In genomic region chrX:154628960-154629359, GRCh38 we compare ENCODE assay signal across 9 cellular contexts. TPM values are rescaled to one million over a fixed set of nuclear protein-coding genes. Genes with fewer than 3 reads are reported as not detected.
DNase-seq lines count a peak whose midpoint lies in the region; ATAC-seq, FAIRE-seq and TF ChIP-seq lines count a peak whose summit lies in the region.
"Not testable (repeated sequence)": the region's sequence is repeated elsewhere in the genome, so short reads cannot be mapped to it uniquely, and the experiment has no call there.
"Had no signal": no experiment of that assay in that cellular context is flagged by ENCODE, and none has a peak within 500 bp of the region (broad histone marks: within the 10 kb centered on the region; RNA-seq: fewer than 3 reads in every experiment).

No MANE protein-coding gene starts in this region.

- BruUV-seq in PC-3 (replicated peaks; lab: Mats Ljungman, UMichigan); K562 (replicated peaks; lab: Mats Ljungman, UMichigan): not testable (repeated sequence)

- H2AFZ ChIP-seq in PC-3 (ENCODE audit: low read length); K562 (ENCODE audit: low read depth, low read length): not testable (repeated sequence)

- H3K4me2 ChIP-seq in PC-3 (ENCODE audit: low read length); K562 (ENCODE audit: insufficient read depth, low read length): not testable (repeated sequence)

- FAIRE-seq in K562 (lab: Jason Lieb, UNC): not testable (repeated sequence)

- TF ChIP-seq RAD21 in K562 (CRISPR knock-in tag; conservative IDR thresholded peaks at IDR 0.05 in 1 of 2, IDR thresholded peaks at IDR 0.05 in 1 of 2): not testable (repeated sequence)

- H3K36me3 ChIP-seq in CD8-positive, alpha-beta T cell (ENCODE audit: insufficient read depth, low read length); PC-3 (ENCODE audit: low read depth, low read length); K562 (ENCODE audit: control insufficient read depth, insufficient read depth, low read length); heart left ventricle; lower lobe of right lung: not testable (repeated sequence)

- not testable (repeated sequence) for H3K9me1 ChIP-seq in K562 (ENCODE audit: control insufficient read depth, insufficient read depth, low read length)

- intact Hi-C loops in CD8-positive, alpha-beta T cell (cut with DNase I, micrococcal nuclease); PC-3 (cut with micrococcal nuclease); activated CD8-positive, alpha-beta T cell treated with anti-CD3 and anti-CD28 coated beads for 36 hours (cut with micrococcal nuclease); K562 (cut with micrococcal nuclease); heart left ventricle (cut with DNase I); lower lobe of right lung (cut with DNase I); sciatic nerve (cut with DNase I): not testable (repeated sequence)

- H3K4me1 ChIP-seq in CD8-positive, alpha-beta T cell (ENCODE audit: insufficient read depth, low read length); PC-3 (ENCODE audit: insufficient read depth, low read length); K562 (replicated peaks in 1 of 2; ENCODE audit: control insufficient read depth in 2 of 2, insufficient read depth in 2 of 2, low read length in 2 of 2); heart left ventricle; lower lobe of right lung: not testable (repeated sequence)

- H3K27me3 ChIP-seq in CD8-positive, alpha-beta T cell (ENCODE audit: insufficient read depth, low read length); PC-3 (ENCODE audit: low read length); K562 (ENCODE audit: control insufficient read depth in 2 of 2, insufficient read depth in 2 of 2, low read length in 2 of 2); heart left ventricle; lower lobe of right lung (ENCODE audit: low read depth): not testable (repeated sequence)

- H3K79me2 ChIP-seq in PC-3 (ENCODE audit: low read length); K562 (ENCODE audit: control insufficient read depth, insufficient read depth, low read length): not testable (repeated sequence)

- not testable (repeated sequence) for DNase-seq in CD8-positive, alpha-beta T cell; PC-3; activated CD8-positive, alpha-beta T cell treated with anti-CD3 and anti-CD28 coated beads for 36 hours; K562 (ENCODE audit: extremely low read depth in 1 of 4, low spot score in 3 of 4); heart left ventricle; lower lobe of right lung; sciatic nerve (ENCODE audit: low spot score)

- POLR2A ChIA-PET in CD8-positive, alpha-beta T cell (lab: Charles Lee); PC-3 (lab: Charles Lee; ENCODE audit: unreplicated experiment); activated CD8-positive, alpha-beta T cell treated with anti-CD3 and anti-CD28 coated beads for 36 hours (lab: Charles Lee); K562 (lab: Yijun Ruan, JAX): not testable (repeated sequence)

- not testable (repeated sequence) for H3K4me1 Mint-ChIP-seq in CD8-positive, alpha-beta T cell (ENCODE audit: low read depth); activated CD8-positive, alpha-beta T cell treated with anti-CD3 and anti-CD28 coated beads for 36 hours (ENCODE audit: low read depth)

- TF ChIP-seq EP300 in K562 (IDR thresholded peaks at IDR 0.05; ENCODE audit: low read length): not testable (repeated sequence)

- H3F3A ChIP-seq in PC-3 (ENCODE audit: low read length, unreplicated experiment): not testable (repeated sequence)

- H3K36me3 Mint-ChIP-seq in CD8-positive, alpha-beta T cell; activated CD8-positive, alpha-beta T cell treated with anti-CD3 and anti-CD28 coated beads for 36 hours (ENCODE audit: low read depth): not testable (repeated sequence)

- H3K27me3 Mint-ChIP-seq in CD8-positive, alpha-beta T cell (ENCODE audit: low read depth); activated CD8-positive, alpha-beta T cell treated with anti-CD3 and anti-CD28 coated beads for 36 hours: not testable (repeated sequence)

- in situ Hi-C loops in K562 (cut with MboI): not testable (repeated sequence)

- H3K4me3 ChIP-seq in CD8-positive, alpha-beta T cell (ENCODE audit: low read depth, low read length); PC-3 (ENCODE audit: low read length); K562; heart left ventricle; lower lobe of right lung: not testable (repeated sequence)

- ATAC-seq in CD8-positive, alpha-beta T cell: peak; percentile 55
- ATAC-seq in PC-3 (peak; percentile 72), K562 (peak; percentile 84), heart left ventricle (peak in 3 of 4 donors; percentile 65 to 71 (median 66)), lower lobe of right lung (peak; percentile 70 to 75), sciatic nerve (peak; percentile 56)
- ATAC-seq in activated CD8-positive, alpha-beta T cell treated with anti-CD3 and anti-CD28 coated beads for 36 hours: peak; percentile 74

- CTCF ChIA-PET in CD8-positive, alpha-beta T cell (lab: Charles Lee); PC-3 (lab: Charles Lee); activated CD8-positive, alpha-beta T cell treated with anti-CD3 and anti-CD28 coated beads for 36 hours (lab: Charles Lee); K562 (lab: Yijun Ruan, JAX; ENCODE audit: low intra/inter-chr PET ratio): not testable (repeated sequence)

- WGBS in K562 (ENCODE audit: insufficient coverage, low coverage, missing lambda C conversion rate): no CpG with 5 or more reads among the region's 5 CpGs
- WGBS in heart left ventricle, 4 donors: no CpG with 5 or more reads among the region's 5 CpGs

- H4K20me1 ChIP-seq in PC-3 (ENCODE audit: low read length); K562 (replicated peaks; ENCODE audit: control insufficient read depth, insufficient read depth, low read length): not testable (repeated sequence)

- H3K4me3 Mint-ChIP-seq in CD8-positive, alpha-beta T cell; activated CD8-positive, alpha-beta T cell treated with anti-CD3 and anti-CD28 coated beads for 36 hours: not testable (repeated sequence)

- TF ChIP-seq POLR2A in K562 (conservative IDR thresholded peaks at IDR 0.05); heart left ventricle (IDR thresholded peaks at IDR 0.05): not testable (repeated sequence)

- H3K9me3 ChIP-seq in CD8-positive, alpha-beta T cell (ENCODE audit: low read length); PC-3 (ENCODE audit: low read length); K562 (replicated peaks; ENCODE audit: control insufficient read depth, insufficient read depth, low read depth, low read length); heart left ventricle; lower lobe of right lung: not testable (repeated sequence)

- not testable (repeated sequence) for H3K9ac ChIP-seq in PC-3 (ENCODE audit: low read length); K562 (ENCODE audit: insufficient read depth in 1 of 2, low read depth in 2 of 2, low read length in 2 of 2)

- not testable (repeated sequence) for H3K27ac Mint-ChIP-seq in CD8-positive, alpha-beta T cell; activated CD8-positive, alpha-beta T cell treated with anti-CD3 and anti-CD28 coated beads for 36 hours

- not testable (repeated sequence) for H3K9me2 ChIP-seq in PC-3 (replicated peaks; ENCODE audit: low read length)

- H3K27ac ChIP-seq in CD8-positive, alpha-beta T cell (ENCODE audit: low read depth, low read length); PC-3 (ENCODE audit: low read length); K562 (ENCODE audit: extremely low read depth, low read depth, low read length); heart left ventricle; lower lobe of right lung: not testable (repeated sequence)

- H3K9me3 Mint-ChIP-seq in CD8-positive, alpha-beta T cell; activated CD8-positive, alpha-beta T cell treated with anti-CD3 and anti-CD28 coated beads for 36 hours: not testable (repeated sequence)

- TF ChIP-seq CTCF in CD8-positive, alpha-beta T cell (IDR thresholded peaks at IDR 0.05); PC-3 (conservative IDR thresholded peaks at IDR 0.05; ENCODE audit: low read depth, low read length); activated CD8-positive, alpha-beta T cell treated with anti-CD3 and anti-CD28 coated beads for 36 hours (IDR thresholded peaks at IDR 0.05); K562 (IDR thresholded peaks at IDR 0.05 in 2 of 3, conservative IDR thresholded peaks at IDR 0.05 in 1 of 3; ENCODE audit: insufficient read depth in 2 of 3, low read depth in 1 of 3, low read length in 3 of 3); heart left ventricle (IDR thresholded peaks at IDR 0.05); lower lobe of right lung (IDR thresholded peaks at IDR 0.05): not testable (repeated sequence)

RNA-seq across cellular contexts. Expression of gene CTAG1B, which starts 9.9 kb away (rescaled TPM):
- not detected for total RNA-seq in CD8-positive, alpha-beta T cell
- total RNA-seq in PC-3 (2014; rRNA removed) (not detected in 2 replicates), K562 (2014; rRNA removed) (not detected in 2 replicates), K562 (2014; rRNA removed; fragmentation: Illumina TruSeq; extraction: Trizol) (not detected in 2 replicates), K562 (2015; rRNA removed; fragmentation: Illumina TruSeq; extraction: Trizol) (not detected in 2 replicates), K562 (2021) (not detected in 2 replicates), heart left ventricle (not detected), lower lobe of right lung (not detected), sciatic nerve (not detected)
- not detected for total RNA-seq in activated CD8-positive, alpha-beta T cell treated with anti-CD3 and anti-CD28 coated beads for 36 hours
- not detected in 2 replicates for total RNA-seq in K562 (2011; cell fraction: chromatin; rRNA removed; ENCODE audit: low replicate concordance)
- total RNA-seq in K562 (2011; cell fraction: nucleolus; rRNA removed): not detected in 2 replicates
- not detected in 2 replicates for total RNA-seq in K562 (2011; cell fraction: nucleoplasm; rRNA removed)
- polyA plus RNA-seq in K562 (2011; rRNA removed) (not detected in 2 replicates), K562 (2014; fragmentation: Illumina TruSeq; extraction: Trizol) (not detected in 2 replicates), K562 (2014; fragmentation: Nextera tagmentation; extraction: Ambion mirVana) (not detected), K562 (2014; rRNA removed) (not detected in 2 replicates), heart left ventricle (not detected)
- polyA plus RNA-seq in K562 (2011; cell fraction: cytosol; rRNA removed): not detected in 2 replicates
- not detected in 2 replicates for polyA plus RNA-seq in K562 (2011; cell fraction: nucleus; rRNA removed)
- not detected in 2 replicates for polyA plus RNA-seq in K562 (2012)
- not detected in 2 replicates for polyA minus RNA-seq in K562 (2011; rRNA and poly(A)+ RNA removed)
- polyA minus RNA-seq in K562 (2011; cell fraction: cytosol; rRNA and poly(A)+ RNA removed): not detected in 2 replicates
- not detected in 2 replicates for polyA minus RNA-seq in K562 (2011; cell fraction: nucleus; rRNA and poly(A)+ RNA removed)
- total RNA-seq: A673, H4 had no signal

RNA-seq across cellular contexts. Expression of gene CTAG2, which starts 24.4 kb away (rescaled TPM):
- not detected for total RNA-seq in CD8-positive, alpha-beta T cell
- not detected in 2 replicates for total RNA-seq in PC-3 (2014; rRNA removed)
- total RNA-seq in activated CD8-positive, alpha-beta T cell treated with anti-CD3 and anti-CD28 coated beads for 36 hours: not detected
- 0.46 and 5.7 TPM in 2 replicates for total RNA-seq in K562 (2011; cell fraction: chromatin; rRNA removed; ENCODE audit: low replicate concordance)
- total RNA-seq in K562 (2011; cell fraction: nucleolus; rRNA removed): 11.4 and 15.0 TPM in 2 replicates
- 4.5 and 7.5 TPM in 2 replicates for total RNA-seq in K562 (2011; cell fraction: nucleoplasm; rRNA removed)
- 63.0 and 68.5 TPM in 2 replicates for total RNA-seq in K562 (2014; rRNA removed)
- 4.1 and 8.2 TPM in 2 replicates for total RNA-seq in K562 (2014; rRNA removed; fragmentation: Illumina TruSeq; extraction: Trizol)
- total RNA-seq in K562 (2015; rRNA removed; fragmentation: Illumina TruSeq; extraction: Trizol): 18.8 and 21.0 TPM in 2 replicates
- total RNA-seq in K562 (2021): 36.0 and 38.0 TPM in 2 replicates
- polyA plus RNA-seq in K562 (2011; rRNA removed): 26.1 and 117 TPM in 2 replicates
- polyA plus RNA-seq in K562 (2011; cell fraction: cytosol; rRNA removed): 120 and 146 TPM in 2 replicates
- 36.9 and 90.9 TPM in 2 replicates for polyA plus RNA-seq in K562 (2011; cell fraction: nucleus; rRNA removed)
- 23.1 and 25.2 TPM in 2 replicates for polyA plus RNA-seq in K562 (2012)
- 9.1 and 15.1 TPM in 2 replicates for polyA plus RNA-seq in K562 (2014; fragmentation: Illumina TruSeq; extraction: Trizol)
- polyA plus RNA-seq in K562 (2014; fragmentation: Nextera tagmentation; extraction: Ambion mirVana): 1 to 10 TPM; 1.7 to 2.1 TPM
- 54.7 and 56.0 TPM in 2 replicates for polyA plus RNA-seq in K562 (2014; rRNA removed)
- 7.5 and 13.5 TPM in 2 replicates for polyA minus RNA-seq in K562 (2011; rRNA and poly(A)+ RNA removed)
- 22.1 and 70.0 TPM in 2 replicates for polyA minus RNA-seq in K562 (2011; cell fraction: cytosol; rRNA and poly(A)+ RNA removed)
- polyA minus RNA-seq in K562 (2011; cell fraction: nucleus; rRNA and poly(A)+ RNA removed): 5.0 and 19.5 TPM in 2 replicates
- total RNA-seq in heart left ventricle: under 1 TPM in 1 of 9 donors, not detected in 8; 0.61 TPM
- polyA plus RNA-seq in heart left ventricle: not detected
- total RNA-seq in lower lobe of right lung: not detected
- total RNA-seq in sciatic nerve: not detected
- total RNA-seq: A673, H4 had no signal

RNA-seq across cellular contexts. Expression of gene CTAG1A, which starts 44.0 kb away (rescaled TPM):
- not detected for total RNA-seq in CD8-positive, alpha-beta T cell
- total RNA-seq in PC-3 (2014; rRNA removed) (not detected in 2 replicates), K562 (2014; rRNA removed) (0.32 TPM in 1 of 2 replicates, not detected in the other), K562 (2014; rRNA removed; fragmentation: Illumina TruSeq; extraction: Trizol) (not detected in 2 replicates), K562 (2015; rRNA removed; fragmentation: Illumina TruSeq; extraction: Trizol) (not detected in 2 replicates), K562 (2021) (not detected in 2 replicates), heart left ventricle (not detected), lower lobe of right lung (not detected), sciatic nerve (not detected)
- total RNA-seq in activated CD8-positive, alpha-beta T cell treated with anti-CD3 and anti-CD28 coated beads for 36 hours: not detected
- not detected in 2 replicates for total RNA-seq in K562 (2011; cell fraction: chromatin; rRNA removed; ENCODE audit: low replicate concordance)
- total RNA-seq in K562 (2011; cell fraction: nucleolus; rRNA removed): not detected in 2 replicates
- not detected in 2 replicates for total RNA-seq in K562 (2011; cell fraction: nucleoplasm; rRNA removed)
- polyA plus RNA-seq in K562 (2011; rRNA removed) (0.12 TPM in 1 of 2 replicates, not detected in the other), K562 (2014; fragmentation: Illumina TruSeq; extraction: Trizol) (not detected in 2 replicates), K562 (2014; fragmentation: Nextera tagmentation; extraction: Ambion mirVana) (not detected), K562 (2014; rRNA removed) (not detected in 2 replicates), heart left ventricle (not detected)
- polyA plus RNA-seq in K562 (2011; cell fraction: cytosol; rRNA removed): not detected in 2 replicates
- polyA plus RNA-seq in K562 (2011; cell fraction: nucleus; rRNA removed): not detected in 2 replicates
- polyA plus RNA-seq in K562 (2012): not detected in 2 replicates
- polyA minus RNA-seq in K562 (2011; rRNA and poly(A)+ RNA removed): not detected in 2 replicates
- not detected in 2 replicates for polyA minus RNA-seq in K562 (2011; cell fraction: cytosol; rRNA and poly(A)+ RNA removed)
- not detected in 2 replicates for polyA minus RNA-seq in K562 (2011; cell fraction: nucleus; rRNA and poly(A)+ RNA removed)
- total RNA-seq: A673, H4 had no signal
